1 cellular context compared by ENCODE assay signal in genomic region chr3:149378420-149379388, GRCh38.
TF ChIP-seq lines count a peak whose summit lies in the region.

No MANE protein-coding gene starts in this region.

TF ChIP-seq in GM23338, 12 proteins besides CTCF, POLR2A, EP300 and RAD21 (continued from another document):
- TF ChIP-seq ZNF462 (CRISPR knock-in tag; IDR thresholded peaks at IDR 0.05) (no peak), JUNB (IDR thresholded peaks at IDR 0.05; ENCODE audit: unreplicated experiment) (no peak), REST (IDR thresholded peaks at IDR 0.05; ENCODE audit: unreplicated experiment) (no peak), EZH2phosphoT487 (IDR thresholded peaks at IDR 0.05; ENCODE audit: unreplicated experiment) (no peak), ZNF114 (CRISPR knock-in tag; IDR thresholded peaks at IDR 0.05) (no peak), CREB1 (CRISPR knock-in tag; IDR thresholded peaks at IDR 0.05; ENCODE audit: low read depth) (no peak), POLR2AphosphoS5 (IDR thresholded peaks at IDR 0.05; ENCODE audit: low read depth) (no peak), ZNF331 (CRISPR knock-in tag; IDR thresholded peaks at IDR 0.05; ENCODE audit: low read depth) (no peak), EZH2 (IDR thresholded peaks at IDR 0.05; ENCODE audit: low read depth, unreplicated experiment) (no peak)
